Comparison of ENCODE assay signal across 8 cellular contexts in genomic region chr6:4021133-4021861, GRCh38. TPM values are rescaled to one million over a fixed set of nuclear protein-coding genes. Genes with fewer than 3 reads are reported as not detected.
A peak's percentile ranks its signal among the peaks of the same experiment; 100 is the strongest.
DNase-seq lines count a peak whose midpoint lies in the region; ATAC-seq and TF ChIP-seq lines count a peak whose summit lies in the region.

No MANE protein-coding gene starts in this region.

- H3K27me3 ChIP-seq in NT2/D1 (ENCODE audit: insufficient read depth, insufficient read length) (no peaks in the 10 kb centered on the region), endodermal cell (ENCODE audit: control insufficient read depth, insufficient read depth, low read length, poor library complexity, severe bottlenecking) (no peaks in the 10 kb centered on the region), mesendoderm (ENCODE audit: insufficient read depth, low read length, poor library complexity) (no peaks in the 10 kb centered on the region)

- H2BK5ac ChIP-seq in mesendoderm (ENCODE audit: low read length) = no peak overlapping the region

- TF ChIP-seq CTCF in endodermal cell (conservative IDR thresholded peaks at IDR 0.05) = peak; percentile 60

- peaks cover 1% of the 10 kb centered on the region for H3K79me1 ChIP-seq in mesendoderm (ENCODE audit: low read length)

- peak overlapping the region; percentile 92 for H3K27ac ChIP-seq in endodermal cell (ENCODE audit: low read depth, low read length)
- peak overlapping the region; percentile 87 for H3K27ac ChIP-seq in mesendoderm (ENCODE audit: low read depth, low read length)

- DNase-seq in Caki2 (ENCODE audit: low read depth) (peak; percentile 97), HUDEP-2 (lab: John Stamatoyannopoulos, UW; ENCODE audit: unreplicated experiment in 76 of 76) (peak; percentile 62 to 96 (median 92)), NT2/D1 (ENCODE audit: low read depth, low spot score) (peak; percentile 87), endodermal cell (peak; percentile 98), mesendoderm (peak; percentile 99)
- DNase-seq in activated CD8-positive, alpha-beta memory T cell treated with anti-CD3 and anti-CD28 coated beads, Interleukin-2, amount 50 U/mL, for 24 hours (ENCODE audit: extremely low read depth) = peak; percentile 85
- DNase-seq in stimulated activated CD8-positive, alpha-beta memory T cell treated with anti-CD3 and anti-CD28 coated beads, Interleukin-12 subunit alpha, Interleukin-12 subunit beta, amount 100 ng/mL, for 4 hours (ENCODE audit: low read depth) = peak; percentile 76

- H3K9ac ChIP-seq in NT2/D1 (ENCODE audit: insufficient read length, low read depth) (peak overlapping the region; percentile 97), endodermal cell (ENCODE audit: extremely low read depth, low read length, poor library complexity, severe bottlenecking) (peak overlapping the region; percentile 96), mesendoderm (ENCODE audit: low read length) (peak overlapping the region; percentile 75)

- 0% methylated on average over 24 to 65 of the region's 65 CpGs for WGBS in endodermal cell (ENCODE audit: insufficient coverage in 1 of 2, insufficient read length in 1 of 2), 2 experiments
- WGBS in mesendoderm (ENCODE audit: extremely low coverage, insufficient coverage, low lambda C conversion rate) = no CpG with 5 or more reads among the region's 65 CpGs

- H2BK15ac ChIP-seq in mesendoderm (replicated peaks; ENCODE audit: low read depth) = no peak overlapping the region

- in situ Hi-C loops in Caki2 (cut with HindIII; ENCODE audit: low pct_unique_long_range_greater_than_20kb, low sequenced_read_pairs) = no loop called here

- ATAC-seq in GM21381 (IDR thresholded peaks at IDR 0.05; ENCODE audit: unreplicated experiment) = peak; percentile 55

- no peaks in the 10 kb centered on the region for H3K9me3 Mint-ChIP-seq in endodermal cell

- no peak overlapping the region for H2BK120ac ChIP-seq in mesendoderm (ENCODE audit: low read depth, low read length)

- H3K27ac Mint-ChIP-seq in endodermal cell = peak overlapping the region; percentile 100

- peaks cover 30% of the 10 kb centered on the region for H3K4me1 Mint-ChIP-seq in endodermal cell

- H3K4me3 Mint-ChIP-seq in endodermal cell = peak overlapping the region; percentile 97

- H3K79me2 ChIP-seq in mesendoderm (ENCODE audit: control insufficient read depth, insufficient read depth, low read length) = peaks cover 50% of the 10 kb centered on the region

- H3K4me2 ChIP-seq in mesendoderm (ENCODE audit: low read length) = peak overlapping the region; percentile 61

- H3K36me3 Mint-ChIP-seq in endodermal cell (ENCODE audit: low read depth) = peaks cover 9% of the 10 kb centered on the region

- H3K9me3 ChIP-seq in NT2/D1 (ENCODE audit: insufficient read depth, low read length) (no peaks in the 10 kb centered on the region), endodermal cell (ENCODE audit: control insufficient read depth, low read length) (no peaks in the 10 kb centered on the region)

- H3K18ac ChIP-seq in mesendoderm (ENCODE audit: low read length) = peak overlapping the region; percentile 81

- peak overlapping the region; percentile 39 for H4K8ac ChIP-seq in mesendoderm (ENCODE audit: low read depth, low read length)

- no peaks in the 10 kb centered on the region for H3K27me3 Mint-ChIP-seq in endodermal cell (ENCODE audit: insufficient read depth)

- H3K4me3 ChIP-seq in NT2/D1 (ENCODE audit: insufficient read length, low read depth) (peak overlapping the region; percentile 86), endodermal cell (ENCODE audit: low read length) (peak overlapping the region; percentile 87), mesendoderm (ENCODE audit: low read length) (peak overlapping the region; percentile 91)

- no peaks in the 10 kb centered on the region for H3K4me1 ChIP-seq in NT2/D1 (ENCODE audit: insufficient read depth, insufficient read length)
- peaks cover 4% of the 10 kb centered on the region for H3K4me1 ChIP-seq in endodermal cell (ENCODE audit: control insufficient read depth, insufficient read depth, low read length)
- no peaks in the 10 kb centered on the region for H3K4me1 ChIP-seq in mesendoderm (ENCODE audit: control insufficient read depth, low read depth, low read length)

- H3K36me3 ChIP-seq in NT2/D1 (ENCODE audit: insufficient read depth, insufficient read length, low read length) (peaks cover 19% of the 10 kb centered on the region), endodermal cell (ENCODE audit: control insufficient read depth, insufficient read depth, low read length) (peaks cover 14% of the 10 kb centered on the region), mesendoderm (ENCODE audit: control insufficient read depth, insufficient read depth, low read length) (no peaks in the 10 kb centered on the region)

- H3K4ac ChIP-seq in mesendoderm (ENCODE audit: low read depth, low read length) = peak overlapping the region; percentile 75

- H4K5ac ChIP-seq in mesendoderm (ENCODE audit: low read length) = no peak overlapping the region

- no peak overlapping the region for H2AK5ac ChIP-seq in mesendoderm (ENCODE audit: low read length)

- H3K56ac ChIP-seq in mesendoderm (ENCODE audit: low read length) = peak overlapping the region; percentile 87

- H3K23ac ChIP-seq in mesendoderm (ENCODE audit: low read length) = no peak overlapping the region

RNA-seq across cellular contexts. Expression of gene FAM217A, which starts 57.6 kb away (rescaled TPM):
- not detected in 2 replicates for total RNA-seq in Caki2 (2014; rRNA removed; shearing (Covaris generic); ENCODE audit: low replicate concordance)
- total RNA-seq in endodermal cell = not detected
- not detected for polyA plus RNA-seq in endodermal cell (2013, experiment 1 of 2)
- polyA plus RNA-seq in endodermal cell (2013, experiment 2 of 2) = not detected
- 0.03 TPM for polyA plus RNA-seq in mesendoderm (2013, experiment 1 of 2)
- polyA plus RNA-seq in mesendoderm (2013, experiment 2 of 2) = 0.03 TPM

Comparison
In these comparisons a context has a peak if more than half of its experiments do, and no peak if none do; other contexts are left out.
1. Peak in every context shown above with its lines: DNase-seq, ATAC-seq, H3K4me3 ChIP-seq and H3K27ac ChIP-seq.